ENCODE assay signal across 8 cellular contexts in the genomic region with DNA sequence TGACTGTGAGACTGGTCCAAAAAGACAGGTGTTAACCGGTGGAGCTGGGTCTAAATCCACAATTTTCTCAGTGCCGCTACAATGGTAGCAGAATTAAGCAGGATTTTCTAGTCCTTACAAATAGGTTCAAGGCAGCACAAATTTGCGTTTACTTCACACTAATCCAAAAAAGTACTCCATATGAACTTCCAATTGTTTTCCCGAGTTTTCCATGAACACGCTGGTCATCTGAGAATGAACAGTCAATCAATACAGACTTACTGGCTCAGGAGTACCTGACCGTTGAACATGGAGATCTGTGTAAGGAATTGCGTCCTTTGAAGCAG. TPM values are rescaled to one million over a fixed set of nuclear protein-coding genes. Genes with fewer than 3 reads are reported as not detected.
A peak's percentile ranks its signal among the peaks of the same experiment; 100 is the strongest.
DNase-seq lines count a peak whose midpoint lies in the region; ATAC-seq lines count a peak whose summit lies in the region.

No MANE protein-coding gene starts in this region.

- H3K27me3 Mint-ChIP-seq in activated naive CD4-positive, alpha-beta T cell treated with anti-CD3 and anti-CD28 coated beads, Interleukin-2, amount 50 U/mL, for 24 hours, result no peaks in the 10 kb centered on the region
- no peaks in the 10 kb centered on the region for H3K27me3 Mint-ChIP-seq in dendritic cell treated with granulocyte-macrophage colony-stimulating factor and Interleukin-4, amounts not matched to agents 40 ng/mL and 50 ng/mL, for 4 days

- H3K27ac ChIP-seq in mucosa of rectum (ENCODE audit: low read depth in 2 of 2, low read length in 2 of 2) (peak overlapping the region; percentile 73 to 84), urinary bladder (ENCODE audit: low read depth) (no peak overlapping the region)

- H3K4me3 ChIP-seq in mucosa of rectum (ENCODE audit: low read length in 2 of 2), result peak overlapping the region; percentile 66 to 92
- H3K4me3 ChIP-seq in urinary bladder (ENCODE audit: low read depth, low read length), result peak overlapping the region; percentile 97

- peak overlapping the region; percentile 79 for H3K4me3 Mint-ChIP-seq in activated naive CD4-positive, alpha-beta T cell treated with anti-CD3 and anti-CD28 coated beads, Interleukin-2, amount 50 U/mL, for 24 hours
- H3K4me3 Mint-ChIP-seq in dendritic cell treated with granulocyte-macrophage colony-stimulating factor and Interleukin-4, amounts not matched to agents 40 ng/mL and 50 ng/mL, for 4 days, result peak overlapping the region; percentile 82

- ATAC-seq in HG03095 (IDR thresholded peaks at IDR 0.05; ENCODE audit: unreplicated experiment), result no peak
- no peak for ATAC-seq in HG03039 (IDR thresholded peaks at IDR 0.05; ENCODE audit: unreplicated experiment)

- H3K27ac Mint-ChIP-seq in activated naive CD4-positive, alpha-beta T cell treated with anti-CD3 and anti-CD28 coated beads, Interleukin-2, amount 50 U/mL, for 24 hours, result peak overlapping the region; percentile 17
- H3K27ac Mint-ChIP-seq in dendritic cell treated with granulocyte-macrophage colony-stimulating factor and Interleukin-4, amounts not matched to agents 40 ng/mL and 50 ng/mL, for 4 days, result peak overlapping the region; percentile 74

- H3K4me1 Mint-ChIP-seq in activated naive CD4-positive, alpha-beta T cell treated with anti-CD3 and anti-CD28 coated beads, Interleukin-2, amount 50 U/mL, for 24 hours, result peaks cover 30% of the 10 kb centered on the region
- H3K4me1 Mint-ChIP-seq in dendritic cell treated with granulocyte-macrophage colony-stimulating factor and Interleukin-4, amounts not matched to agents 40 ng/mL and 50 ng/mL, for 4 days (ENCODE audit: low read depth), result peaks cover 16% of the 10 kb centered on the region

- intact Hi-C loops in dendritic cell treated with granulocyte-macrophage colony-stimulating factor and Interleukin-4, amounts not matched to agents 40 ng/mL and 50 ng/mL, for 4 days (cut with micrococcal nuclease), result loop anchor here (1.0 kb wide), 1 partner anchor 34 kb away; no protein-coding TSS in a partner anchor

- H3K36me3 Mint-ChIP-seq in activated naive CD4-positive, alpha-beta T cell treated with anti-CD3 and anti-CD28 coated beads, Interleukin-2, amount 50 U/mL, for 24 hours, result no peaks in the 10 kb centered on the region
- H3K36me3 Mint-ChIP-seq in dendritic cell treated with granulocyte-macrophage colony-stimulating factor and Interleukin-4, amounts not matched to agents 40 ng/mL and 50 ng/mL, for 4 days (ENCODE audit: low read depth), result peaks cover 22% of the 10 kb centered on the region

- H3K9ac ChIP-seq in mucosa of rectum (ENCODE audit: low read depth in 1 of 2, low read length in 2 of 2), result peak overlapping the region; percentile 72 to 85

- WGBS in urinary bladder, result 35% methylated on average over 7 of the region's 7 CpGs

- no peaks in the 10 kb centered on the region for H3K9me3 Mint-ChIP-seq in activated naive CD4-positive, alpha-beta T cell treated with anti-CD3 and anti-CD28 coated beads, Interleukin-2, amount 50 U/mL, for 24 hours
- no peaks in the 10 kb centered on the region for H3K9me3 Mint-ChIP-seq in dendritic cell treated with granulocyte-macrophage colony-stimulating factor and Interleukin-4, amounts not matched to agents 40 ng/mL and 50 ng/mL, for 4 days

- DNase-seq in activated naive CD4-positive, alpha-beta T cell (lab: John Stamatoyannopoulos, UW), result no peak
- no peak for DNase-seq in hepatic stellate cell (ENCODE audit: low spot score)

- no peaks in the 10 kb centered on the region for H3K27me3 ChIP-seq in mucosa of rectum (ENCODE audit: control insufficient read depth in 2 of 2, insufficient read depth in 2 of 2, low read length in 2 of 2)

- H3K4me1 ChIP-seq in mucosa of rectum (ENCODE audit: control insufficient read depth in 2 of 2, insufficient read depth in 2 of 2, low read length in 2 of 2) (peaks cover 15 to 24% of the 10 kb centered on the region in 2 donors), urinary bladder (ENCODE audit: insufficient read depth) (no peaks in the 10 kb centered on the region)

- H3K9me3 ChIP-seq in mucosa of rectum (ENCODE audit: control insufficient read depth in 2 of 2, low read length in 2 of 2), result no peaks in the 10 kb centered on the region

- H3K36me3 ChIP-seq in mucosa of rectum (ENCODE audit: control insufficient read depth in 2 of 2, insufficient read depth in 2 of 2, low read length in 2 of 2), result peaks cover 6% of the 10 kb centered on the region in 2 donors
- H3K36me3 ChIP-seq in urinary bladder (ENCODE audit: insufficient read depth), result no peaks in the 10 kb centered on the region

RNA-seq across cellular contexts. Expression of a gene that starts 0.7 kb away (rescaled TPM):
- 22.6 TPM for total RNA-seq in urinary bladder
- polyA plus RNA-seq in urinary bladder, result 19.8 TPM

RNA-seq across cellular contexts. Expression of a gene that starts 35.4 kb away (rescaled TPM):
- total RNA-seq in urinary bladder, result 22.0 TPM
- polyA plus RNA-seq in urinary bladder, result 1.7 TPM
